8 cellular contexts compared by ENCODE assay signal in genomic region chr9:71793386-71794105, GRCh38. TPM values are rescaled to one million over a fixed set of nuclear protein-coding genes. Genes with fewer than 3 reads are reported as not detected.
DNase-seq lines count a peak whose midpoint lies in the region; ATAC-seq and TF ChIP-seq lines count a peak whose summit lies in the region.

No MANE protein-coding gene starts in this region.

- 67% methylated on average over 2 of the region's 2 CpGs for WGBS in hepatocyte (ENCODE audit: low lambda C conversion rate, missing lambda C conversion rate)

- H3K27ac ChIP-seq in AG04450 (ENCODE audit: low read depth, low read length) (peak overlapping the region; percentile 53), hepatocyte (peak overlapping the region; percentile 85)

- no peak overlapping the region for H3K9ac ChIP-seq in NT2/D1 (ENCODE audit: insufficient read length, low read depth)

- CTCF ChIA-PET in AG04450 (lab: Charles Lee) = interaction anchor here (0.9 to 3.7 kb wide), 5 partner anchors 10 to 189 kb away, joined by 3 to 16 read pairs (median 7); no protein-coding TSS in a partner anchor

- H3K4me3 ChIP-seq in AG04450 (ENCODE audit: low read depth, low read length) = no peak overlapping the region
- no peak overlapping the region for H3K4me3 ChIP-seq in NT2/D1 (ENCODE audit: insufficient read length, low read depth)
- H3K4me3 ChIP-seq in hepatocyte = no peak overlapping the region

- H3K27me3 ChIP-seq in AG04450 (ENCODE audit: control insufficient read depth, insufficient read depth, low read length) (no peaks in the 10 kb centered on the region), NT2/D1 (ENCODE audit: insufficient read depth, insufficient read length) (no peaks in the 10 kb centered on the region), hepatocyte (no peaks in the 10 kb centered on the region)

- peak overlapping the region; percentile 61 for H3K4me2 ChIP-seq in hepatocyte

- peak overlapping the region; percentile 44 for H2AFZ ChIP-seq in hepatocyte

- H3K9me2 ChIP-seq in hepatocyte (replicated peaks; ENCODE audit: insufficient read depth) = no peaks in the 10 kb centered on the region

- DNase-seq in AG04450 (ENCODE audit: low read depth, low spot score) (peak; percentile 37), NT2/D1 (ENCODE audit: low read depth, low spot score) (peak; percentile 33), hepatocyte (ENCODE audit: low spot score) (peak; percentile 31), occipital lobe (lab: John Stamatoyannopoulos, UW) (no peak), omental fat pad (ENCODE audit: low spot score) (no peak), NCI-H187 treated with DMSO at 0.1 percent for 48 hours (lab: John Stamatoyannopoulos, UW) (no peak), T1000 (lab: John Stamatoyannopoulos, UW) (no peak)

- POLR2A ChIA-PET in AG04450 (lab: Yijun Ruan, JAX) = interaction anchor here (1.1 to 1.4 kb wide), 2 partner anchors 117 to 231 kb away, joined by 3 to 4 read pairs; partner anchors contain the start of gene ABHD17B

- H3K79me2 ChIP-seq in hepatocyte = no peaks in the 10 kb centered on the region

- H3K4me1 ChIP-seq in NT2/D1 (ENCODE audit: insufficient read depth, insufficient read length) (no peaks in the 10 kb centered on the region), hepatocyte (ENCODE audit: insufficient read depth) (peaks cover 13% of the 10 kb centered on the region)

- TF ChIP-seq CTCF in AG04450 (IDR thresholded peaks at IDR 0.05; ENCODE audit: low read depth, low read length) (no peak), hepatocyte (IDR thresholded peaks at IDR 0.05; ENCODE audit: poor library complexity) (no peak), omental fat pad (IDR thresholded peaks at IDR 0.05) (no peak)

- ATAC-seq in GM19468 (IDR thresholded peaks at IDR 0.05; ENCODE audit: extremely low read depth, unreplicated experiment) (peak; percentile 36), omental fat pad (ENCODE audit: low FRiP score) (no peak)

- H3K9me3 ChIP-seq in AG04450 (ENCODE audit: control insufficient read depth, insufficient read depth, low read length) (no peaks in the 10 kb centered on the region), NT2/D1 (ENCODE audit: insufficient read depth, low read length) (peaks cover 20% of the 10 kb centered on the region), hepatocyte (ENCODE audit: low read depth) (no peaks in the 10 kb centered on the region)

- no peaks in the 10 kb centered on the region for H4K20me1 ChIP-seq in hepatocyte (ENCODE audit: insufficient read depth, poor library complexity, severe bottlenecking)

- H3K36me3 ChIP-seq in NT2/D1 (ENCODE audit: insufficient read depth, insufficient read length, low read length) (no peaks in the 10 kb centered on the region), hepatocyte (replicated peaks; ENCODE audit: insufficient read depth, low read depth) (no peaks in the 10 kb centered on the region)

RNA-seq across cellular contexts. Expression of gene CEMIP2, which starts 25.2 kb away (rescaled TPM):
- polyA plus RNA-seq in AG04450 (2011; rRNA removed) (54.4 and 57.0 TPM in 2 replicates), hepatocyte (45.2 and 47.9 TPM in 2 replicates)
- 124 and 152 TPM in 2 replicates for polyA minus RNA-seq in AG04450 (2011; rRNA and poly(A)+ RNA removed)
- total RNA-seq in hepatocyte (94.2 and 100 TPM in 2 replicates), occipital lobe (54.7 TPM), omental fat pad (100 to 1,000 TPM in 3 of 4 donors, 10 to 100 TPM in 1; 67.1 to 496 (median 126) TPM)

Comparison
In these comparisons a context has a peak if more than half of its experiments do, and no peak if none do; other contexts are left out.
1. DNase-seq: peak in AG04450 (single experiment), NT2/D1 (single experiment) and hepatocyte (single experiment); none in occipital lobe (single experiment), omental fat pad (single experiment), NCI-H187 treated with DMSO at 0.1 percent for 48 hours (single experiment) and T1000 (single experiment).